8 cellular contexts compared by ENCODE assay signal in the genomic region with DNA sequence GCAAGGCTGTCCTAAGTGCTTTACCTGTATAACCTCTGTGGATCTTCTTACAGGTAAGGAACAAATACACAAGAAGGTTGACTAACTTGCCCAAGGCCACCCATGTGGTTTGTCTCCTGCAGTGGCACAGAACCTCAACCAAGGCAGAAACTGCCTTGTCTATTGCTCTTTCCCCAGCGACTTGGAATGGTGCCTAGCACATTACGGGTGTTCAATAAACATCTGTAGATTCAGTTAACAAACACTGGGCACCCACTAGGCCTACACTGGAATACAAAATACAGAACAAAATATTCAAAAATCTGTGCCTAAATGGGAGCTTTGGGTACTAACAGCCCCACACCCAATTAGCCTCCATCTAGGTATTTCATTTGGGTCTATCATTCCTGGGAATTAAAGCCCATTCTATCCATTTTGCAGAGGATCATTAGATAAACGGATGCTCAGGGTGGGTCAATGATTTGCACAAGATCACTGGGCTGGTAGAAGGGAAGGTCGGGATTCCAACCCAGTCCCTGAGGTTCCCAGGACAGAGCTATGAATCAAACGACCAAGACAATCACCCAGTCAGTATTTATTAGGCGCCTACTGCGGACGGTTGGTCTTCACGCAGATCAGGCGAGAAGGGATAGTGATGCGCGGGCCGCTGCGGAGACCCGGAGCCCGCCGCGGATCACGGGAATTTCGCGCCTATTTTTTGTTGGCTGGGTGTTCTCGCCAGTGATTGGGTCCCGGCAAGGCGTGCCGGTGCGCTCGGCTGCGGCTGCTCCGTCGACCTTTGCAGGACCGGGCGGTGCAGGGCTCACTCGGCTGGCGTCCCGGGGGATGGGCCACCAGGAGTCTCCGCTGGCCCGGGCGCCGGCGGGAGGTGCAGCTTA. TPM values are rescaled to one million over a fixed set of nuclear protein-coding genes. Genes with fewer than 3 reads are reported as not detected.
A peak's percentile ranks its signal among the peaks of the same experiment; 100 is the strongest.
DNase-seq lines count a peak whose midpoint lies in the region; ATAC-seq and TF ChIP-seq lines count a peak whose summit lies in the region.

Gene STK35 (plus strand): TSS at position 771 of the 878 bp plus-strand sequence. CDS start 55 bp downstream, at position 826.

- ATAC-seq in GM19351 (IDR thresholded peaks at IDR 0.05; ENCODE audit: unreplicated experiment) (peak; percentile 44), HG03378 (IDR thresholded peaks at IDR 0.05; ENCODE audit: unreplicated experiment) (peak; percentile 39)

- H3K4me3 Mint-ChIP-seq in CD4-positive, alpha-beta memory T cell, result peak within 1 kb of the TSS; percentile 92 to 98 (median 96)
- H3K4me3 Mint-ChIP-seq in neural progenitor cell, result peak within 1 kb of the TSS; percentile 94

- peak within 1 kb of the TSS; percentile 33 to 98 for H3K4me3 ChIP-seq in CD4-positive, alpha-beta memory T cell (ENCODE audit: low read length in 2 of 2)
- H3K4me3 ChIP-seq in esophagus squamous epithelium (peak within 1 kb of the TSS; percentile 81 to 93 (median 85)), neural progenitor cell (peak within 1 kb of the TSS; percentile 98)

- no peaks in the 10 kb centered on the region for H3K9me3 ChIP-seq in CD4-positive, alpha-beta memory T cell (ENCODE audit: control insufficient read depth in 1 of 2, low read length in 2 of 2)
- no peaks in the 10 kb centered on the region for H3K9me3 ChIP-seq in esophagus squamous epithelium
- H3K9me3 ChIP-seq in neural progenitor cell (ENCODE audit: low read depth), result no peaks in the 10 kb centered on the region

- WGBS in esophagus squamous epithelium, 2 donors, result 0 to 1% methylated on average over 6 to 13 of the region's 40 CpGs

- peaks cover 38% of the 10 kb centered on the region for H3K4me1 ChIP-seq in CD4-positive, alpha-beta memory T cell (ENCODE audit: insufficient read depth, low read length)
- H3K4me1 ChIP-seq in esophagus squamous epithelium, result peaks cover 8 to 40% (median 29%) of the 10 kb centered on the region in 3 donors
- H3K4me1 ChIP-seq in neural progenitor cell, result peaks cover 28% of the 10 kb centered on the region

- H3F3A ChIP-seq in neural progenitor cell (ENCODE audit: low read depth), result peaks cover 31% of the 10 kb centered on the region

- peak within 1 kb of the TSS; percentile 100 for H3K27ac Mint-ChIP-seq in CD4-positive, alpha-beta memory T cell
- peak within 1 kb of the TSS; percentile 100 for H3K27ac Mint-ChIP-seq in neural progenitor cell

- POLR2A ChIA-PET in CD4-positive, alpha-beta memory T cell (lab: Charles Lee; ENCODE audit: partially characterized antibody), result interaction anchor here (2.0 to 3.9 kb wide), 4 partner anchors 12 to 551 kb away, joined by 4 to 27 read pairs (median 12); partner anchors contain the start of genes NOP56 and SNRPB

- no peak for TF ChIP-seq POLR2A in esophagus squamous epithelium (IDR thresholded peaks at IDR 0.05)

- H3K4me1 Mint-ChIP-seq in CD4-positive, alpha-beta memory T cell, result peaks cover 26 to 52% (median 35%) of the 10 kb centered on the region in 4 donors
- peaks cover 34% of the 10 kb centered on the region for H3K4me1 Mint-ChIP-seq in neural progenitor cell

- peak within 1 kb of the TSS; percentile 97 for H3K27ac ChIP-seq in CD4-positive, alpha-beta memory T cell (ENCODE audit: low read depth, low read length)
- H3K27ac ChIP-seq in esophagus squamous epithelium (peak within 1 kb of the TSS; percentile 96 to 100 (median 99)), neural progenitor cell (peak within 1 kb of the TSS; percentile 100)

- peak within 1 kb of the TSS; percentile 99 for H3K4me2 ChIP-seq in neural progenitor cell

- intact Hi-C loops in CD4-positive, alpha-beta memory T cell (cut with micrococcal nuclease), result loop anchor here (5.0 kb wide), 1 partner anchor 134 kb away; no protein-coding TSS in a partner anchor
- intact Hi-C loops in esophagus squamous epithelium (cut with DNase I), result no loop called here

- H3K27me3 ChIP-seq in CD4-positive, alpha-beta memory T cell (ENCODE audit: insufficient read depth, low read length), result no peaks in the 10 kb centered on the region
- H3K27me3 ChIP-seq in esophagus squamous epithelium, result no peaks in the 10 kb centered on the region
- H3K27me3 ChIP-seq in neural progenitor cell, result no peaks in the 10 kb centered on the region

- no peak for DNase-seq in CD4-positive, alpha-beta memory T cell
- DNase-seq in NCI-H510A treated with DMSO at 0.1 percent for 48 hours (lab: John Stamatoyannopoulos, UW) (peak; percentile 84), esophagus squamous epithelium (lab: John Stamatoyannopoulos, UW) (no peak), neural progenitor cell (ENCODE audit: low spot score) (no peak), ureter (ENCODE audit: low spot score) (peak; percentile 82)
- DNase-seq in activated CD8-positive, alpha-beta memory T cell treated with anti-CD3 and anti-CD28 coated beads, Interleukin-2, amount 50 U/mL, for 48 hours, result peak; percentile 86

- peak within 1 kb of the TSS; percentile 91 for H2AFZ ChIP-seq in neural progenitor cell (replicated peaks)

- H3K36me3 Mint-ChIP-seq in CD4-positive, alpha-beta memory T cell, result peaks cover 10 to 20% of the 10 kb centered on the region in 2 donors
- peaks cover 13% of the 10 kb centered on the region for H3K36me3 Mint-ChIP-seq in neural progenitor cell

- peaks cover 4% of the 10 kb centered on the region for H3K36me3 ChIP-seq in CD4-positive, alpha-beta memory T cell (ENCODE audit: insufficient read depth, low read length)
- H3K36me3 ChIP-seq in esophagus squamous epithelium (peaks cover 0 to 1% (median 0%) of the 10 kb centered on the region in 3 donors), neural progenitor cell (peaks cover 4% of the 10 kb centered on the region)

- H3K9ac ChIP-seq in neural progenitor cell, result peak within 1 kb of the TSS; percentile 99

- CTCF ChIA-PET in CD4-positive, alpha-beta memory T cell (lab: Charles Lee; ENCODE audit: partially characterized antibody), result interaction anchor here (0.9 kb wide), 1 partner anchor 93 kb away, joined by 3 read pairs; no protein-coding TSS in a partner anchor

- peaks cover 34% of the 10 kb centered on the region for H4K20me1 ChIP-seq in neural progenitor cell (ENCODE audit: low read depth)

- peaks cover 0 to 2% of the 10 kb centered on the region in 2 donors for H3K27me3 Mint-ChIP-seq in CD4-positive, alpha-beta memory T cell
- H3K27me3 Mint-ChIP-seq in neural progenitor cell (ENCODE audit: insufficient read depth, low read depth), result peaks cover 3% of the 10 kb centered on the region

- H3K9me3 Mint-ChIP-seq in CD4-positive, alpha-beta memory T cell, result no peaks in the 10 kb centered on the region
- no peaks in the 10 kb centered on the region for H3K9me3 Mint-ChIP-seq in neural progenitor cell

- peaks cover 36% of the 10 kb centered on the region for H3K79me2 ChIP-seq in neural progenitor cell (ENCODE audit: low read depth)

- TF ChIP-seq CTCF in esophagus squamous epithelium (IDR thresholded peaks at IDR 0.05) (no peak), neural progenitor cell (IDR thresholded peaks at IDR 0.05) (no peak)

RNA-seq across cellular contexts. Expression of gene STK35, which starts in this region (rescaled TPM):
- total RNA-seq in CD4-positive, alpha-beta memory T cell, result 10 to 100 TPM; 18.5 to 19.3 TPM
- polyA plus RNA-seq in CD4-positive, alpha-beta memory T cell, result 1 to 10 TPM; 5.9 to 6.4 TPM
- total RNA-seq in esophagus squamous epithelium (10 to 100 TPM; 20.8 to 31.1 (median 26.1) TPM), neural progenitor cell (ENCODE audit: low replicate concordance) (21.8 and 41.0 TPM in 2 replicates), ureter (21.2 TPM)

Comparison
In these comparisons a context has a peak if more than half of its experiments do, and no peak if none do; other contexts are left out.
1. DNase-seq: peak in NCI-H510A treated with DMSO at 0.1 percent for 48 hours (single experiment), activated CD8-positive, alpha-beta memory T cell treated with anti-CD3 and anti-CD28 coated beads, Interleukin-2, amount 50 U/mL, for 48 hours (single experiment) and ureter (single experiment); none in CD4-positive, alpha-beta memory T cell (0 of 5), esophagus squamous epithelium (single experiment) and neural progenitor cell (single experiment).
2. Peak in every context shown above with its lines, with median percentiles within 50 percentile points of each other: H3K27ac ChIP-seq and H3K4me3 ChIP-seq.